In the genomic region with DNA sequence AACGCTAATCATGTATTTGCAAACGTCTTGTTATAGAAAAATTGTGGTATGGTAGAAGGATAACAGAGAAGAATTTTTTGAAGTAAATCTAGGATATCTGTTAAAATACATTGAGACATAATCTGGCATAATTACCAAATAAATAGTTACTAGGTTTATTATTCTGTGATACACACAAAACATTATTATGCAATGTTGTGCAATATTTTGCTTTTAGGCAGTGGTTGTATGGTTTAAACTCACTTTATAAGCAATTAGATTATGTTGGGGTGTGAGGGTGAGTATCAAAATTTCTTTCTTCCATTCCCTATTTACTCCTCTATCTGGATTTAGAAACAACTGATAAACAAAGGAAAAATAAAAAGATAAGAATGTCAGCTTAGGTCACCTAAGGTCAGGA, we compare ENCODE assay signal across 27 cellular contexts.
"Had no signal": no experiment of that assay in that cellular context is flagged by ENCODE, and none has a peak within 500 bp of the region (broad histone marks: within the 10 kb centered on the region; RNA-seq: fewer than 3 reads in every experiment).

No MANE protein-coding gene starts in this region.

- H3K4me1 ChIP-seq: neural progenitor cell, parathyroid adenoma, psoas muscle, spleen, stomach, thyroid gland, tibial nerve, upper lobe of left lung, vagina had no signal

- DNase-seq: natural killer cell; occipital lobe; ovary; posterior cingulate gyrus; psoas muscle; right cardiac atrium; spleen; stimulated activated CD4-positive, alpha-beta T cell treated with anti-CD3 and anti-CD28 coated beads, Interleukin-12 subunit alpha, Interleukin-12 subunit beta, amount 100 ng/mL, for 4 hours; stimulated activated CD4-positive, alpha-beta T cell treated with anti-CD3 and anti-CD28 coated beads, Interleukin-1b, Interleukin-23, amount 100 ng/mL, for 48 hours; stimulated activated CD4-positive, alpha-beta T cell treated with anti-CD3 and anti-CD28 coated beads, Interleukin-4, amount 100 ng/mL, for 1 hour; stimulated activated CD4-positive, alpha-beta T cell treated with anti-CD3 and anti-CD28 coated beads, Interleukin-4, amount 100 ng/mL, for 4 hours; stimulated activated CD8-positive, alpha-beta memory T cell treated with anti-CD3 and anti-CD28 coated beads, Interleukin-4, amount 100 ng/mL, for 48 hours; stimulated activated naive CD4-positive, alpha-beta T cell treated with Interleukin-2 at 50 U/mL for 16 hours; stomach; thyroid gland; trophoblast cell; upper lobe of left lung had no signal

- H3K27me3 ChIP-seq: neural progenitor cell, ovary, spleen, stomach, thyroid gland, tibial nerve, upper lobe of left lung, vagina had no signal

- H2AFZ ChIP-seq: neural progenitor cell, parathyroid adenoma had no signal

- H3K36me3 ChIP-seq: neural progenitor cell, ovary, spleen, stomach, thoracic aorta, thyroid gland, tibial nerve, upper lobe of left lung, vagina had no signal

- FAIRE-seq: urothelium cell line had no signal

- H3K4me3 ChIP-seq: neural progenitor cell, ovary, psoas muscle, skin epidermis, smooth muscle cell, spleen, stomach, thoracic aorta, thyroid gland, tibial nerve, upper lobe of left lung, vagina had no signal

- H3K9ac ChIP-seq: neural progenitor cell, parathyroid adenoma had no signal

- H3K79me2 ChIP-seq: parathyroid adenoma had no signal

- H3K9me3 ChIP-seq: ovary, psoas muscle, spleen, stomach, thoracic aorta, thyroid gland, tibial nerve, upper lobe of left lung, vagina had no signal

- H3K4me2 ChIP-seq: neural progenitor cell, smooth muscle cell had no signal

- ATAC-seq: natural killer cell; psoas muscle; right cardiac atrium; sciatic nerve; stimulated activated memory B cell treated with anti-CD40 and anti-IgM and Interleukin-4, amounts not matched to agents 10 μg/mL and 1 μg/mL and 100 μg/mL, for 72 hours had no signal

- H3K27ac ChIP-seq: neural progenitor cell, ovary, parathyroid adenoma, psoas muscle, skin epidermis, spleen, stomach, thoracic aorta, thyroid gland, tibial nerve, upper lobe of left lung, vagina had no signal
